8 cellular contexts compared by ENCODE assay signal in genomic region chrX:121047461-121048419, GRCh38. TPM values are rescaled to one million over a fixed set of nuclear protein-coding genes. Genes with fewer than 3 reads are reported as not detected.
A peak's percentile ranks its signal among the peaks of the same experiment; 100 is the strongest.
DNase-seq lines count a peak whose midpoint lies in the region; ATAC-seq and TF ChIP-seq lines count a peak whose summit lies in the region.
"Not testable (repeated sequence)": the region's sequence is repeated elsewhere in the genome, so short reads cannot be mapped to it uniquely, and the experiment has no call there.

Gene GLUD2 (plus strand): TSS chrX:121047610. CDS start chrX:121047685, 75 bp downstream.

- peaks cover 3 to 10% (median 6%) of the 10 kb centered on the region in 3 experiments; a peak in 6 of 7 replicates for H3K36me3 Mint-ChIP-seq in H9 (ENCODE audit: insufficient read depth in 1 of 3, low read depth in 3 of 3)

- H3K4me1 Mint-ChIP-seq in H9 = not testable (repeated sequence)

- not testable (repeated sequence) for H3K56ac ChIP-seq in H9 (ENCODE audit: insufficient read length, low read depth, low read length)

- not testable (repeated sequence) for H3K9ac ChIP-seq in H9 (ENCODE audit: extremely low read depth, insufficient read length, low read length)

- not testable (repeated sequence) for H3T11ph ChIP-seq in H9 (ENCODE audit: low read length)

- not testable (repeated sequence) for H4K5ac ChIP-seq in H9 (ENCODE audit: insufficient read length, low read depth, low read length)

- not testable (repeated sequence) for H4K8ac ChIP-seq in H9 (replicated peaks; ENCODE audit: insufficient read length, low read depth, low read length)

- H3K4me1 ChIP-seq in H9 (ENCODE audit: insufficient read depth, low read length); RWPE2 (ENCODE audit: insufficient read depth, poor library complexity, severe bottlenecking); osteoblast (ENCODE audit: insufficient read depth, low read length); suprapubic skin: not testable (repeated sequence)

- not testable (repeated sequence) for H3K27ac Mint-ChIP-seq in H9

- H3K23ac ChIP-seq in H9 (ENCODE audit: insufficient read length, low read depth, low read length) = not testable (repeated sequence)

- not testable (repeated sequence) for H2BK5ac ChIP-seq in H9 (ENCODE audit: insufficient read length, low read length)

- H3K4me3 Mint-ChIP-seq in H9 = peak within 1 kb of the TSS; percentile 54 to 69

- WGBS in H9 (ENCODE audit: extremely low coverage, insufficient read length, low lambda C conversion rate) = no CpG with 5 or more reads among the region's 77 CpGs
- 65% methylated on average over 33 of the region's 77 CpGs for WGBS in suprapubic skin

- peak; percentile 53 for TF ChIP-seq CTCF in H9 (conservative IDR thresholded peaks at IDR 0.05)
- peak; percentile 32 for TF ChIP-seq CTCF in RWPE2 (IDR thresholded peaks at IDR 0.05; ENCODE audit: poor library complexity, severe bottlenecking)
- TF ChIP-seq CTCF in astrocyte of the spinal cord (IDR thresholded peaks at IDR 0.05; ENCODE audit: low read depth, low read length) = peak; percentile 29
- TF ChIP-seq CTCF in fibroblast of pulmonary artery (IDR thresholded peaks at IDR 0.05; ENCODE audit: low read length, missing control alignments) = peak; percentile 6
- TF ChIP-seq CTCF in osteoblast (IDR thresholded peaks at IDR 0.05; ENCODE audit: extremely low read depth, low read depth, low read length); suprapubic skin (IDR thresholded peaks at IDR 0.05): not testable (repeated sequence)

- not testable (repeated sequence) for H4K20me1 ChIP-seq in H9 (ENCODE audit: control insufficient read depth, insufficient read depth, insufficient read length); osteoblast (ENCODE audit: insufficient read depth, low read length)

- peak; percentile 36; the same call in 1 of the 3 replicates for ATAC-seq in RWPE2 (ENCODE audit: low read depth)

- in situ Hi-C loops in astrocyte of the spinal cord (cut with HindIII; ENCODE audit: low sequenced_read_pairs) = not testable (repeated sequence)

- H3K79me2 ChIP-seq in H9 (ENCODE audit: insufficient read depth, low read length); osteoblast (ENCODE audit: insufficient read depth, low read length): not testable (repeated sequence)

- H3K9me3 ChIP-seq in H9 (ENCODE audit: control insufficient read depth, low read depth, low read length) = peaks cover 14% of the 10 kb centered on the region
- H3K9me3 ChIP-seq in RWPE2 (ENCODE audit: severe bottlenecking); osteoblast (ENCODE audit: low read depth, low read length); suprapubic skin: not testable (repeated sequence)

- H3K4me3 ChIP-seq in RWPE2 (ENCODE audit: severe bottlenecking) (peak within 1 kb of the TSS; percentile 33), astrocyte of the spinal cord (ENCODE audit: low read depth, low read length) (peak within 1 kb of the TSS; percentile 27), fibroblast of pulmonary artery (replicated peaks; ENCODE audit: low read depth, low read length) (peak within 1 kb of the TSS; percentile 48), osteoblast (ENCODE audit: insufficient read depth, low read length) (peak within 1 kb of the TSS; percentile 53), suprapubic skin (peak within 1 kb of the TSS; percentile 48)

- H3K14ac ChIP-seq in H9 (ENCODE audit: insufficient read depth, low read length) = not testable (repeated sequence)

- H3K4me2 ChIP-seq in H9 (ENCODE audit: insufficient read depth, insufficient read length, low read length) = peak within 1 kb of the TSS; percentile 21
- H3K4me2 ChIP-seq in osteoblast (ENCODE audit: insufficient read depth, low read length) = not testable (repeated sequence)

- not testable (repeated sequence) for TF ChIP-seq POLR2A in suprapubic skin (IDR thresholded peaks at IDR 0.05)

- not testable (repeated sequence) for H2AK5ac ChIP-seq in H9 (ENCODE audit: insufficient read length, low read length)

- not testable (repeated sequence) for H3K36me3 ChIP-seq in RWPE2 (ENCODE audit: low read depth); osteoblast (ENCODE audit: insufficient read depth, low read length); suprapubic skin

- H3K18ac ChIP-seq in H9 (ENCODE audit: insufficient read length, low read depth, low read length) = not testable (repeated sequence)

- not testable (repeated sequence) for H3K4ac ChIP-seq in H9 (ENCODE audit: low read depth, low read length)

- not testable (repeated sequence) for H3K23me2 ChIP-seq in H9 (ENCODE audit: insufficient read length, low read depth, low read length, poor library complexity, severe bottlenecking)

- not testable (repeated sequence) for H2BK15ac ChIP-seq in H9 (ENCODE audit: low read depth, low read length)

- not testable (repeated sequence) for H3K27ac ChIP-seq in H9 (ENCODE audit: insufficient read length, low read depth, low read length); RWPE2 (ENCODE audit: poor library complexity, severe bottlenecking); osteoblast (ENCODE audit: low read depth, low read length); suprapubic skin

- not testable (repeated sequence) for H2BK20ac ChIP-seq in H9 (ENCODE audit: low read depth, low read length, poor library complexity, severe bottlenecking)

- not testable (repeated sequence) for H2AFZ ChIP-seq in H9 (ENCODE audit: low read length); osteoblast (ENCODE audit: low read length)

- peaks cover 64 to 65% of the 10 kb centered on the region in 2 experiments for H3K9me3 Mint-ChIP-seq in H9

- not testable (repeated sequence) for H2BK120ac ChIP-seq in H9 (ENCODE audit: low read depth, low read length, poor library complexity, severe bottlenecking)

- peaks cover 51% of the 10 kb centered on the region for H3K27me3 Mint-ChIP-seq in H9 (ENCODE audit: low read depth)

- DNase-seq in D341Med (ENCODE audit: low spot score) = peak; percentile 9
- peak; percentile 71 for DNase-seq in H9
- not testable (repeated sequence) for DNase-seq in RWPE2 (ENCODE audit: low spot score); suprapubic skin (ENCODE audit: low spot score in 2 of 2)
- DNase-seq in astrocyte of the spinal cord (ENCODE audit: low read depth, low spot score) = peak; percentile 5
- peak; percentile 20 for DNase-seq in fibroblast of pulmonary artery (ENCODE audit: low read depth)
- DNase-seq in iris pigment epithelial cell (ENCODE audit: low read depth) = peak; percentile 17
- DNase-seq in osteoblast (ENCODE audit: insufficient read length, low spot score, missing footprints) = peak; percentile 81

- not testable (repeated sequence) for TF ChIP-seq EP300 in suprapubic skin (IDR thresholded peaks at IDR 0.05)

- H3K27me3 ChIP-seq in H9 (ENCODE audit: insufficient read depth, low read length); RWPE2 (ENCODE audit: insufficient read depth, poor library complexity, severe bottlenecking); osteoblast (ENCODE audit: insufficient read depth, low read length); suprapubic skin: not testable (repeated sequence)

- not testable (repeated sequence) for H2BK12ac ChIP-seq in H9 (ENCODE audit: insufficient read length, low read depth, low read length)

- not testable (repeated sequence) for H3K79me1 ChIP-seq in H9 (ENCODE audit: insufficient read depth, low read depth, low read length, poor library complexity, severe bottlenecking)

- H4K91ac ChIP-seq in H9 (ENCODE audit: insufficient read length, low read depth, low read length) = not testable (repeated sequence)

RNA-seq across cellular contexts. Expression of gene GLUD2, which starts in this region (rescaled TPM):
- 0.99 and 1.0 TPM in 2 replicates for total RNA-seq in H9 (2021)
- 1.2 and 1.8 TPM in 2 replicates for total RNA-seq in osteoblast
- 1 to 10 TPM; 1.8 to 2.7 (median 2.1) TPM for total RNA-seq in suprapubic skin
